In the genomic region with DNA sequence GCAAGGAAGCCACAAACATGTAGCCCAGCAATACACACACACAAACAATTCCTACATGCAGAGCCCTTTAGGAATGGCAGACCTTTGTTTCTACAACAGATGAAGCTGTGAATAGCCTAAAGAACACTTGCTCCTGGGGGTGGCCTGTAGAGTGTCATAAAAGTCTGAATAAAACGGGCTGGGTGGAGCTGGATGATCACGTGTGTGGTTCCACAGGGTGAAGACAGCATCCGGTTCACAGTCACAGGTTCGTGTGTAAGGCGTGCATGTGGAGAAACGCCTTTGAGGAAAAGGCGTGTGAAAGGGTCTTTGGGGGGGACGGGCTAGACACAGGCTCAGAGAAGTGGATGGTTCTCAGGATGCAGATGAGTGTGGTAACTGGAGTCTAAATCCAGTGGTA, we compare ENCODE assay signal across 19 cellular contexts.
DNase-seq lines count a peak whose midpoint lies in the region; ATAC-seq, FAIRE-seq and TF ChIP-seq lines count a peak whose summit lies in the region.
"Had no signal": no experiment of that assay in that cellular context is flagged by ENCODE, and none has a peak within 500 bp of the region (broad histone marks: within the 10 kb centered on the region; RNA-seq: fewer than 3 reads in every experiment).

No MANE protein-coding gene starts in this region.

- H2AFZ ChIP-seq in astrocyte (ENCODE audit: low read depth, low read length): no peak overlapping the region

- peaks cover 0 to 21% (median 2%) of the 10 kb centered on the region in 11 experiments; a peak in 9 of 22 replicates for H3K36me3 ChIP-seq in BLaER1 treated with 17β-estradiol and CSF1 and Interleukin-3, amounts not matched to agents 10 nM and 100 nM
- H3K36me3 ChIP-seq in astrocyte (ENCODE audit: insufficient read depth, low read length): peaks cover 65% of the 10 kb centered on the region

- POLR2A ChIA-PET in AG04450 (lab: Yijun Ruan, JAX): no interaction called here

- H3K4me2 ChIP-seq in BLaER1 treated with 17β-estradiol and CSF1 and Interleukin-3, amounts not matched to agents 10 nM and 100 nM: peak overlapping the region; percentile 22 to 88 (median 80); a peak in 21 of 22 replicates
- H3K4me2 ChIP-seq in astrocyte (ENCODE audit: low read length): no peak overlapping the region

- ATAC-seq in natural killer cell (peak in 2 of 3 donors; percentile 29 to 49), HG02852 (IDR thresholded peaks at IDR 0.05; ENCODE audit: unreplicated experiment) (no peak)
- ATAC-seq: esophagus mucosa had no signal

- no peaks in the 10 kb centered on the region; the same call in 1 of the 2 replicates for H3K9me3 ChIP-seq in AG04450 (ENCODE audit: control insufficient read depth, insufficient read depth, low read length)
- peaks cover 0 to 9% (median 0%) of the 10 kb centered on the region in 11 experiments; a peak in 2 of 22 replicates for H3K9me3 ChIP-seq in BLaER1 treated with 17β-estradiol and CSF1 and Interleukin-3, amounts not matched to agents 10 nM and 100 nM (replicated peaks in 1 of 11)
- H3K9me3 ChIP-seq in astrocyte (ENCODE audit: insufficient read depth, low read depth, low read length): no peaks in the 10 kb centered on the region
- H3K9me3 ChIP-seq: BE2C had no signal

- peaks cover 32 to 68% (median 50%) of the 10 kb centered on the region in 10 experiments for H3K4me1 ChIP-seq in BLaER1 treated with 17β-estradiol and CSF1 and Interleukin-3, amounts not matched to agents 10 nM and 100 nM
- peaks cover 35% of the 10 kb centered on the region for H3K4me1 ChIP-seq in astrocyte (ENCODE audit: insufficient read depth, low read length)

- DNase-seq in AG04450 (ENCODE audit: low read depth, low spot score) (no peak), astrocyte (ENCODE audit: low read depth) (no peak), natural killer cell (no peak), mesothelial cell of epicardium (ENCODE audit: low spot score in 2 of 2, unreplicated experiment in 2 of 2) (no peak), T1000 (lab: John Stamatoyannopoulos, UW) (no peak)
- DNase-seq: amniotic stem cell; BE2C; cortex of kidney; HCEC 1CT; MM.1S; NCI-H1694 treated with DMSO at 0.1 percent for 48 hours; occipital lobe; SHP77 treated with DMSO at 0.1 percent for 48 hours; stimulated activated CD4-positive, alpha-beta T cell treated with anti-CD3 and anti-CD28 coated beads, Interleukin-4, amount 100 ng/mL, for 4 hours had no signal

- no peaks in the 10 kb centered on the region for H4K20me1 ChIP-seq in BLaER1 treated with 17β-estradiol and CSF1 and Interleukin-3, amounts not matched to agents 10 nM and 100 nM
- peaks cover 80% of the 10 kb centered on the region for H4K20me1 ChIP-seq in astrocyte (ENCODE audit: insufficient read depth, low read length)

- H3K4me3 ChIP-seq in AG04450 (ENCODE audit: low read depth, low read length) (no peak overlapping the region), astrocyte (ENCODE audit: insufficient read depth, low read depth, low read length) (no peak overlapping the region)
- H3K4me3 ChIP-seq in BLaER1 treated with 17β-estradiol and CSF1 and Interleukin-3, amounts not matched to agents 10 nM and 100 nM: no peak overlapping the region

- H3K79me2 ChIP-seq in astrocyte (ENCODE audit: insufficient read depth, low read length): peaks cover 78% of the 10 kb centered on the region

- TF ChIP-seq CTCF in AG04450 (IDR thresholded peaks at IDR 0.05; ENCODE audit: low read depth, low read length) (no peak), astrocyte (IDR thresholded peaks at IDR 0.05; ENCODE audit: insufficient read depth, low read depth, low read length) (no peak), natural killer cell (IDR thresholded peaks at IDR 0.05) (no peak), mesothelial cell of epicardium (IDR thresholded peaks at IDR 0.05; ENCODE audit: unreplicated experiment) (no peak)

- H3K9me3 Mint-ChIP-seq in astrocyte (ENCODE audit: unreplicated experiment): peaks cover 2% of the 10 kb centered on the region
- H3K9me3 Mint-ChIP-seq in natural killer cell: no peaks in the 10 kb centered on the region
- no peaks in the 10 kb centered on the region for H3K9me3 Mint-ChIP-seq in mesothelial cell of epicardium
- H3K9me3 Mint-ChIP-seq: type B pancreatic cell had no signal

- H3K27ac Mint-ChIP-seq in astrocyte (ENCODE audit: unreplicated experiment) (no peak overlapping the region), natural killer cell (peak overlapping the region in 1 of 2 donors; percentile 68), mesothelial cell of epicardium (no peak overlapping the region)
- H3K27ac Mint-ChIP-seq: type B pancreatic cell had no signal

- CTCF ChIA-PET in AG04450 (lab: Charles Lee): interaction anchor here (0.7 to 1.3 kb wide), 2 partner anchors 19 to 21 kb away, joined by 3 read pairs; no protein-coding TSS in a partner anchor

- no peaks in the 10 kb centered on the region for H3K27me3 ChIP-seq in AG04450 (ENCODE audit: control insufficient read depth, insufficient read depth, low read length)
- H3K27me3 ChIP-seq in BLaER1 treated with 17β-estradiol and CSF1 and Interleukin-3, amounts not matched to agents 10 nM and 100 nM: no peaks in the 10 kb centered on the region
- no peaks in the 10 kb centered on the region for H3K27me3 ChIP-seq in astrocyte (ENCODE audit: insufficient read depth, low read length)
- H3K27me3 ChIP-seq: BE2C had no signal

- H3K27me3 Mint-ChIP-seq in astrocyte (ENCODE audit: low read depth, unreplicated experiment) (no peaks in the 10 kb centered on the region), natural killer cell (ENCODE audit: low read depth in 2 of 2) (peaks cover 0 to 2% of the 10 kb centered on the region in 2 donors), mesothelial cell of epicardium (ENCODE audit: low read depth) (no peaks in the 10 kb centered on the region)
- H3K27me3 Mint-ChIP-seq: type B pancreatic cell had no signal

- intact Hi-C loops in natural killer cell (cut with micrococcal nuclease): no loop called here

- H3K4me3 Mint-ChIP-seq in astrocyte (ENCODE audit: unreplicated experiment) (no peak overlapping the region), natural killer cell (no peak overlapping the region), mesothelial cell of epicardium (no peak overlapping the region)
- H3K4me3 Mint-ChIP-seq: type B pancreatic cell had no signal

- H3K4me1 Mint-ChIP-seq in astrocyte (ENCODE audit: low read depth, unreplicated experiment) (peaks cover 14% of the 10 kb centered on the region), natural killer cell (peaks cover 22 to 30% of the 10 kb centered on the region in 2 donors), mesothelial cell of epicardium (peaks cover 25% of the 10 kb centered on the region)

- peak overlapping the region; percentile 43 for H3K27ac ChIP-seq in AG04450 (ENCODE audit: low read depth, low read length)
- no peak overlapping the region for H3K27ac ChIP-seq in BLaER1 treated with 17β-estradiol and CSF1 and Interleukin-3, amounts not matched to agents 10 nM and 100 nM
- peak overlapping the region; percentile 62 for H3K27ac ChIP-seq in astrocyte (ENCODE audit: low read depth, low read length)

- no peak overlapping the region for H3K9ac ChIP-seq in BLaER1 treated with 17β-estradiol and CSF1 and Interleukin-3, amounts not matched to agents 10 nM and 100 nM
- H3K9ac ChIP-seq in astrocyte (ENCODE audit: low read length): peak overlapping the region; percentile 33

- H3K36me3 Mint-ChIP-seq in astrocyte (ENCODE audit: low read depth, unreplicated experiment) (peaks cover 43% of the 10 kb centered on the region), natural killer cell (no peaks in the 10 kb centered on the region), mesothelial cell of epicardium (peaks cover 47% of the 10 kb centered on the region)

- no peak for FAIRE-seq in astrocyte (lab: Jason Lieb, UNC)
- FAIRE-seq: islet of Langerhans had no signal

Comparison
In these comparisons a context has a peak if more than half of its experiments do, and no peak if none do; other contexts are left out.
1. H3K27ac ChIP-seq: peak in AG04450 (single experiment) and astrocyte (single experiment); none in BLaER1 treated with 17β-estradiol and CSF1 and Interleukin-3, amounts not matched to agents 10 nM and 100 nM (0 of 11).